In the genomic region with DNA sequence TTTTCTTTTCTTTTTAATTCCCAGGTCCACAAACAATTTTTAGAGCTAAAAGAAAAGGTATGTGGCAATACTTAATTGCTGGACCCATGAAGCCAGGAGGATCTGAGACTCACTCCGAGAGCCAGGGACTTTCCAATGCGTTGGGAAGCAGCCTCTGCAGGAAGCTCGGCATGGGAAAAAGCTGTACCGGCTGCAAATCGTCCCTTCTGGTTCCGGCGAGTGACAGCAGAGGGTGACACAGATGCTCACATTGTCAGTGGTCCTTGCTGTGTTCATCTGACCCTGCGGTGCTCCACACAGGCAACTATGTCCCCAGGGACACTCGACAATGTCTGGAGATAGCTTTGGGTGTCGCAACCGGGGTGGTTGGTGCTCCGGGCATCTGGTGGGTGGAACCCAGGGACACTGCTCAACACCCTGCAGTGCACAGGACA, we compare ENCODE assay signal across 10 cellular contexts.
DNase-seq lines count a peak whose midpoint lies in the region; ATAC-seq, FAIRE-seq and TF ChIP-seq lines count a peak whose summit lies in the region.
"Had no signal": no experiment of that assay in that cellular context is flagged by ENCODE, and none has a peak within 500 bp of the region (broad histone marks: within the 10 kb centered on the region; RNA-seq: fewer than 3 reads in every experiment).

No MANE protein-coding gene starts in this region.

- H3K9me3 ChIP-seq in SJCRH30 (replicated peaks) (no peaks in the 10 kb centered on the region), left ventricle myocardium inferior (replicated peaks) (no peaks in the 10 kb centered on the region)
- H3K9me3 ChIP-seq: gastrocnemius medialis had no signal

- FAIRE-seq in urothelium cell line (lab: Jason Lieb, UNC) (no peak), GM12892 (lab: Jason Lieb, UNC) (no peak)

- DNase-seq in Right ventricle myocardium superior (no peak), Right ventricle myocardium inferior (ENCODE audit: missing footprints) (no peak), SJCRH30 (no peak), left ventricle myocardium inferior (peak; percentile 13), urothelium cell line (ENCODE audit: low spot score) (peak; percentile 2), GM12892 (ENCODE audit: insufficient read length) (no peak), cerebellar nuclear complex (lab: John Stamatoyannopoulos, UW) (no peak)
- DNase-seq in activated CD4-positive, alpha-beta T cell treated with anti-CD3 and anti-CD28 coated beads, Interleukin-2, amount 50 U/mL, for 4 hours, result no peak
- DNase-seq: activated effector memory CD4-positive, alpha-beta T cell treated with Interleukin-2 at 50 U/mL for 16 hours; gastrocnemius medialis had no signal

- H3K4me3 ChIP-seq in SJCRH30, result peak overlapping the region; percentile 16; the same call in 1 of the 2 replicates
- H3K4me3 ChIP-seq in left ventricle myocardium inferior, result peak overlapping the region; percentile 45

- H3K27me3 ChIP-seq in SJCRH30, result no peaks in the 10 kb centered on the region
- H3K27me3 ChIP-seq in left ventricle myocardium inferior (ENCODE audit: low read depth), result no peaks in the 10 kb centered on the region
- H3K27me3 ChIP-seq: gastrocnemius medialis had no signal

- ATAC-seq in Right ventricle myocardium superior (ENCODE audit: poor library complexity) (peak; percentile 55), Right ventricle myocardium inferior (no peak)
- ATAC-seq: gastrocnemius medialis had no signal

- intact Hi-C loops in Right ventricle myocardium superior (cut with DNase I), result no loop called here
- intact Hi-C loops in Right ventricle myocardium inferior (cut with DNase I), result loop anchor here (5.0 kb wide), 1 partner anchor 302 kb away; no protein-coding TSS in a partner anchor
- intact Hi-C loops in left ventricle myocardium inferior (cut with micrococcal nuclease), result no loop called here

- no peaks in the 10 kb centered on the region for H3K36me3 ChIP-seq in SJCRH30
- H3K36me3 ChIP-seq in left ventricle myocardium inferior, result no peaks in the 10 kb centered on the region
- H3K36me3 ChIP-seq: gastrocnemius medialis had no signal

- TF ChIP-seq POLR2A in GM12892 (IDR thresholded peaks at IDR 0.05; ENCODE audit: low read depth, low read length), result no peak

- H3K4me1 ChIP-seq in SJCRH30 (peaks cover 8% of the 10 kb centered on the region), left ventricle myocardium inferior (peaks cover 4% of the 10 kb centered on the region)
- H3K4me1 ChIP-seq: gastrocnemius medialis had no signal

- H3K27ac ChIP-seq in SJCRH30 (no peak overlapping the region; the same call in 1 of the 2 replicates), left ventricle myocardium inferior (replicated peaks) (peak overlapping the region; percentile 44)
- H3K27ac ChIP-seq: gastrocnemius medialis had no signal

- TF ChIP-seq CTCF in left ventricle myocardium inferior (IDR thresholded peaks at IDR 0.05; ENCODE audit: borderline replicate concordance), result no peak

Comparison
In these comparisons a context has a peak if more than half of its experiments do, and no peak if none do; other contexts are left out.
1. DNase-seq: peak in left ventricle myocardium inferior (single experiment) and urothelium cell line (single experiment); none in Right ventricle myocardium superior (single experiment), Right ventricle myocardium inferior (single experiment), SJCRH30 (0 of 2), activated CD4-positive, alpha-beta T cell treated with anti-CD3 and anti-CD28 coated beads, Interleukin-2, amount 50 U/mL, for 4 hours (0 of 2), GM12892 (single experiment) and cerebellar nuclear complex (0 of 2).